8 cellular contexts compared by ENCODE assay signal in the genomic region with DNA sequence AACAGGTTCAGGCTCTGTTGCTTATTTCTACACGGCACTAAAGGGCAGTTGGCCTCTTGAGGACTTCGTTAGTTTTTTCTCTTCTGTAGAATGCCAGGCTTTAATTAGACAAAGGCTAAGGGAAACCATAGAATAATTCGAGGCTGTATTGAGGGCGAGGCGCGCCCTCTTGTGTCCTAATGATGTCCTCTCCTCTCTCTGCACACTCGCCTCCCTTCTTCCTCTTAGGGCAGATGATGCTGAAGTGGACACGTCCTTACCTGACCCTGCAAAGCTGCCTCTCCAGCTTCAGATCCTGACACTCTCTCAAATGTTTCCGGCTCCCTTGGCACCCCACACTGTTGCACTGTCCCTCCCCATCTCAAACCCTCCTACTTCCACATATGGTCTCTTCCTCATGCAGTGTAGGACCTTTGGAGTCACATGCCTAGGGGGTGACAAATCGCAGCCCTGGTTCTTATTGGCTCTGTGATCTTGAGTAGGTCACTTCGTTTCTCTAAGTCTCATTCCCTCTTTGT. TPM values are rescaled to one million over a fixed set of nuclear protein-coding genes. Genes with fewer than 3 reads are reported as not detected.
DNase-seq lines count a peak whose midpoint lies in the region; ATAC-seq and TF ChIP-seq lines count a peak whose summit lies in the region.

No MANE protein-coding gene starts in this region.

- TF ChIP-seq CTCF in AG04449 (IDR thresholded peaks at IDR 0.05; ENCODE audit: insufficient read depth, low read length, missing control alignments): peak; percentile 79
- peak; percentile 81 for TF ChIP-seq CTCF in cardiac muscle cell (IDR thresholded peaks at IDR 0.05; ENCODE audit: low read depth, low read length)
- peak; percentile 84 for TF ChIP-seq CTCF in progenitor cell of endocrine pancreas (IDR thresholded peaks at IDR 0.05; ENCODE audit: unreplicated experiment)

- H3K36me3 Mint-ChIP-seq in activated naive CD8-positive, alpha-beta T cell treated with anti-CD3 and anti-CD28 coated beads, Interleukin-2, amount 10 ng/mL, durations not matched to agents 7 days and 5 days: no peaks in the 10 kb centered on the region
- H3K36me3 Mint-ChIP-seq in progenitor cell of endocrine pancreas (ENCODE audit: insufficient read depth): no peaks in the 10 kb centered on the region

- no peaks in the 10 kb centered on the region for H3K9me3 ChIP-seq in cardiac muscle cell (ENCODE audit: low read depth)
- H3K9me3 ChIP-seq in aorta (ENCODE audit: control insufficient read depth, low read length): no peaks in the 10 kb centered on the region

- H3K4me1 ChIP-seq in cardiac muscle cell (ENCODE audit: low read depth) (peaks cover 3% of the 10 kb centered on the region), aorta (ENCODE audit: control insufficient read depth in 1 of 2, insufficient read depth in 2 of 2, low read length in 2 of 2) (peaks cover 5 to 10% of the 10 kb centered on the region in 2 donors)

- CTCF ChIA-PET in AG04449 (lab: Yijun Ruan, JAX): interaction anchor here (0.6 to 11.0 kb wide), 67 partner anchors 8 to 385 kb away, joined by 3 to 436 read pairs (median 5); a partner anchor contains a TSS

- peak overlapping the region; percentile 61 for H3K4me3 Mint-ChIP-seq in activated naive CD8-positive, alpha-beta T cell treated with anti-CD3 and anti-CD28 coated beads, Interleukin-2, amount 10 ng/mL, durations not matched to agents 7 days and 5 days
- H3K4me3 Mint-ChIP-seq in progenitor cell of endocrine pancreas (ENCODE audit: low read depth): no peak overlapping the region

- H3K27me3 ChIP-seq in cardiac muscle cell (no peaks in the 10 kb centered on the region), aorta (ENCODE audit: control insufficient read depth in 1 of 2, insufficient read depth in 2 of 2, low read length in 1 of 2) (no peaks in the 10 kb centered on the region)

- POLR2A ChIA-PET in AG04449 (lab: Yijun Ruan, JAX): interaction anchor here (1.1 kb wide), 1 partner anchor 123 kb away, joined by 3 read pairs; no protein-coding TSS in a partner anchor
- POLR2A ChIA-PET in activated naive CD8-positive, alpha-beta T cell treated with anti-CD3 and anti-CD28 coated beads, Interleukin-2, amount 10 ng/mL, durations not matched to agents 7 days and 5 days (lab: Charles Lee): interaction anchor here (1.5 kb wide), 1 partner anchor 15 kb away, joined by 5 read pairs; no protein-coding TSS in a partner anchor

- H3K4me3 ChIP-seq in AG04449 (ENCODE audit: low read depth, low read length) (no peak overlapping the region), cardiac muscle cell (no peak overlapping the region), aorta (ENCODE audit: low read length in 2 of 2) (no peak overlapping the region)

- 1% methylated on average over 11 of the region's 11 CpGs for WGBS in aorta, 2 donors

- H3K27me3 Mint-ChIP-seq in activated naive CD8-positive, alpha-beta T cell treated with anti-CD3 and anti-CD28 coated beads, Interleukin-2, amount 10 ng/mL, durations not matched to agents 7 days and 5 days: peaks cover 5% of the 10 kb centered on the region
- peaks cover 9% of the 10 kb centered on the region for H3K27me3 Mint-ChIP-seq in progenitor cell of endocrine pancreas

- H3K36me3 ChIP-seq in cardiac muscle cell: no peaks in the 10 kb centered on the region
- H3K36me3 ChIP-seq in aorta (ENCODE audit: control insufficient read depth in 1 of 2, insufficient read depth in 2 of 2, low read length in 1 of 2): no peaks in the 10 kb centered on the region

- ATAC-seq in GM18907 (IDR thresholded peaks at IDR 0.05; ENCODE audit: unreplicated experiment) (peak; percentile 43), aorta (ENCODE audit: low FRiP score) (peak; percentile 74)
- peak; percentile 48 for ATAC-seq in activated naive CD8-positive, alpha-beta T cell treated with anti-CD3 and anti-CD28 coated beads, Interleukin-2, amount 10 ng/mL, durations not matched to agents 7 days and 5 days (ENCODE audit: low read depth)

- DNase-seq in AG04449 (ENCODE audit: low read depth, low spot score): peak; percentile 63
- DNase-seq in NCI-H1048 (lab: John Stamatoyannopoulos, UW): peak; percentile 25
- peak; percentile 81 for DNase-seq in SK-N-DZ (ENCODE audit: low spot score)
- DNase-seq in activated naive CD8-positive, alpha-beta T cell treated with anti-CD3 and anti-CD28 coated beads, Interleukin-2, amount 10 ng/mL, durations not matched to agents 7 days and 5 days: peak; percentile 69
- DNase-seq in cardiac muscle cell (ENCODE audit: low read depth in 1 of 2, low spot score in 1 of 2): peak; percentile 86 to 89
- DNase-seq in progenitor cell of endocrine pancreas (ENCODE audit: low spot score, unreplicated experiment): no peak
- peak; percentile 82 to 88 for DNase-seq in aorta

- H3K4me1 Mint-ChIP-seq in activated naive CD8-positive, alpha-beta T cell treated with anti-CD3 and anti-CD28 coated beads, Interleukin-2, amount 10 ng/mL, durations not matched to agents 7 days and 5 days: peaks cover 33% of the 10 kb centered on the region
- H3K4me1 Mint-ChIP-seq in progenitor cell of endocrine pancreas (ENCODE audit: low read depth): peaks cover 10% of the 10 kb centered on the region

- H3K9me3 Mint-ChIP-seq in activated naive CD8-positive, alpha-beta T cell treated with anti-CD3 and anti-CD28 coated beads, Interleukin-2, amount 10 ng/mL, durations not matched to agents 7 days and 5 days: no peaks in the 10 kb centered on the region
- H3K9me3 Mint-ChIP-seq in progenitor cell of endocrine pancreas (ENCODE audit: low read depth): no peaks in the 10 kb centered on the region

- H3K27ac Mint-ChIP-seq in activated naive CD8-positive, alpha-beta T cell treated with anti-CD3 and anti-CD28 coated beads, Interleukin-2, amount 10 ng/mL, durations not matched to agents 7 days and 5 days: peak overlapping the region; percentile 10
- H3K27ac Mint-ChIP-seq in progenitor cell of endocrine pancreas: peak overlapping the region; percentile 78

- intact Hi-C loops in aorta (cut with DNase I): loop anchor here (2.0 to 5.0 kb wide), 4 partner anchors 103 to 176 kb away; no protein-coding TSS in a partner anchor

- H3K27ac ChIP-seq in cardiac muscle cell (no peak overlapping the region), aorta (ENCODE audit: low read depth in 1 of 2, low read length in 2 of 2) (peak overlapping the region in 1 of 2 donors; percentile 59)

RNA-seq across cellular contexts. Expression of a gene that starts 1.9 kb away (rescaled TPM):
- 2.4 and 5.0 TPM in 2 replicates for polyA plus RNA-seq in SK-N-DZ (2014; cell fraction: cytosol; rRNA removed)
- 2.3 and 4.0 TPM in 2 replicates for polyA plus RNA-seq in SK-N-DZ (2014; cell fraction: nucleus; rRNA removed)
- total RNA-seq in activated naive CD8-positive, alpha-beta T cell treated with anti-CD3 and anti-CD28 coated beads, Interleukin-2, amount 10 ng/mL, durations not matched to agents 7 days and 5 days: 1 to 10 TPM; 2.6 to 3.5 TPM
- total RNA-seq in cardiac muscle cell (6.7 and 7.2 TPM in 2 replicates), progenitor cell of endocrine pancreas (8.6 and 10.5 TPM in 2 replicates), aorta (1 to 10 TPM; 5.9 to 8.0 TPM)
- polyA plus RNA-seq in cardiac muscle cell (1.4 and 4.5 TPM in 2 replicates), aorta (1 to 10 TPM; 2.1 to 2.2 TPM)

RNA-seq across cellular contexts. Expression of a gene that starts 39.7 kb away (rescaled TPM):
- 97.6 and 136 TPM in 2 replicates for polyA plus RNA-seq in SK-N-DZ (2014; cell fraction: cytosol; rRNA removed)
- 53.3 and 63.6 TPM in 2 replicates for polyA plus RNA-seq in SK-N-DZ (2014; cell fraction: nucleus; rRNA removed)
- 10 to 100 TPM; 43.0 to 43.7 TPM for total RNA-seq in activated naive CD8-positive, alpha-beta T cell treated with anti-CD3 and anti-CD28 coated beads, Interleukin-2, amount 10 ng/mL, durations not matched to agents 7 days and 5 days
- total RNA-seq in cardiac muscle cell (81.8 and 84.0 TPM in 2 replicates), progenitor cell of endocrine pancreas (135 and 138 TPM in 2 replicates), aorta (100 to 1,000 TPM in 1 of 2 donors, 10 to 100 TPM in 1; 96.6 to 156 TPM)
- polyA plus RNA-seq in cardiac muscle cell (86.0 and 97.9 TPM in 2 replicates), aorta (100 to 1,000 TPM in 1 of 2 donors, 10 to 100 TPM in 1; 82.4 to 118 TPM)
